In genomic region chr1:87955038-87955437, GRCh38 we compare ENCODE assay signal across 20 cellular contexts.
DNase-seq lines count a peak whose midpoint lies in the region; ATAC-seq and TF ChIP-seq lines count a peak whose summit lies in the region.
"Had no signal": no experiment of that assay in that cellular context is flagged by ENCODE, and none has a peak within 500 bp of the region (broad histone marks: within the 10 kb centered on the region; RNA-seq: fewer than 3 reads in every experiment).

No MANE protein-coding gene starts in this region.

- H3K4me1 ChIP-seq in right atrium auricular region (peaks cover 0 to 13% of the 10 kb centered on the region in 2 donors), cardiac muscle cell (ENCODE audit: low read depth) (peaks cover 63% of the 10 kb centered on the region), osteoblast (ENCODE audit: insufficient read depth, low read length) (peaks cover 28% of the 10 kb centered on the region)

- no peak for TF ChIP-seq POLR2A in lower leg skin (IDR thresholded peaks at IDR 0.05)

- H3K27me3 Mint-ChIP-seq in naive thymus-derived CD8-positive, alpha-beta T cell = peaks cover 8 to 21% (median 16%) of the 10 kb centered on the region in 5 donors

- no peaks in the 10 kb centered on the region for H4K20me1 ChIP-seq in osteoblast (ENCODE audit: insufficient read depth, low read length)
- H4K20me1 ChIP-seq: BLaER1 treated with 17β-estradiol and CSF1 and Interleukin-3, amounts not matched to agents 10 nM and 100 nM had no signal

- no peaks in the 10 kb centered on the region for H3K9me3 ChIP-seq in right atrium auricular region
- no peaks in the 10 kb centered on the region for H3K9me3 ChIP-seq in cardiac muscle cell (ENCODE audit: low read depth)
- H3K9me3 ChIP-seq in osteoblast (ENCODE audit: low read depth, low read length) = no peaks in the 10 kb centered on the region
- H3K9me3 ChIP-seq: BLaER1 treated with 17β-estradiol and CSF1 and Interleukin-3, amounts not matched to agents 10 nM and 100 nM had no signal

- no peaks in the 10 kb centered on the region for H3K79me2 ChIP-seq in osteoblast (ENCODE audit: insufficient read depth, low read length)

- H3K36me3 ChIP-seq in right atrium auricular region (no peaks in the 10 kb centered on the region), cardiac muscle cell (no peaks in the 10 kb centered on the region), osteoblast (ENCODE audit: insufficient read depth, low read length) (no peaks in the 10 kb centered on the region)
- H3K36me3 ChIP-seq: BLaER1 treated with 17β-estradiol and CSF1 and Interleukin-3, amounts not matched to agents 10 nM and 100 nM had no signal

- H3K27me3 ChIP-seq in right atrium auricular region (no peaks in the 10 kb centered on the region), cardiac muscle cell (no peaks in the 10 kb centered on the region), osteoblast (ENCODE audit: insufficient read depth, low read length) (no peaks in the 10 kb centered on the region)
- H3K27me3 ChIP-seq: BLaER1 treated with 17β-estradiol and CSF1 and Interleukin-3, amounts not matched to agents 10 nM and 100 nM had no signal

- H3K4me2 ChIP-seq in osteoblast (ENCODE audit: insufficient read depth, low read length) = no peak overlapping the region
- H3K4me2 ChIP-seq: BLaER1 treated with 17β-estradiol and CSF1 and Interleukin-3, amounts not matched to agents 10 nM and 100 nM had no signal

- POLR2A ChIA-PET in naive thymus-derived CD8-positive, alpha-beta T cell (lab: Charles Lee) = interaction anchor here (0.6 kb wide), 1 partner anchor 784 kb away, joined by 3 read pairs; no protein-coding TSS in a partner anchor

- peak overlapping the region in 1 of 10 donors; percentile 25 for H3K27ac Mint-ChIP-seq in naive thymus-derived CD8-positive, alpha-beta T cell
- H3K27ac Mint-ChIP-seq: CD4-positive, alpha-beta T cell had no signal

- no peaks in the 10 kb centered on the region for H3K36me3 Mint-ChIP-seq in naive thymus-derived CD8-positive, alpha-beta T cell

- H3K9me3 Mint-ChIP-seq in naive thymus-derived CD8-positive, alpha-beta T cell = no peaks in the 10 kb centered on the region
- H3K9me3 Mint-ChIP-seq: CD4-positive, alpha-beta T cell had no signal

- intact Hi-C loops in Right ventricle myocardium superior (cut with DNase I) (loop anchor here (5.0 to 10.0 kb wide), 3 partner anchors 628 to 800 kb away; partner anchors contain the start of gene LMO4), lower leg skin (cut with DNase I; ENCODE audit: low total_unique reads) (loop anchor here (10.0 kb wide), 1 partner anchor 660 kb away; no protein-coding TSS in a partner anchor)

- TF ChIP-seq CTCF in right atrium auricular region (IDR thresholded peaks at IDR 0.05) (no peak), cardiac muscle cell (IDR thresholded peaks at IDR 0.05; ENCODE audit: low read depth, low read length) (no peak), osteoblast (IDR thresholded peaks at IDR 0.05; ENCODE audit: extremely low read depth, low read depth, low read length) (no peak), lower leg skin (IDR thresholded peaks at IDR 0.05) (no peak)

- H2AFZ ChIP-seq in osteoblast (ENCODE audit: low read length) = peak overlapping the region; percentile 7

- peak; percentile 89 for ATAC-seq in Right ventricle myocardium superior (ENCODE audit: poor library complexity)
- no peak for ATAC-seq in naive thymus-derived CD8-positive, alpha-beta T cell
- ATAC-seq: HCT116 had no signal

- no peak overlapping the region for H3K4me3 Mint-ChIP-seq in naive thymus-derived CD8-positive, alpha-beta T cell
- H3K4me3 Mint-ChIP-seq: CD4-positive, alpha-beta T cell had no signal

- DNase-seq in Right ventricle myocardium superior (no peak), right atrium auricular region (ENCODE audit: low spot score) (no peak), cardiac muscle cell (ENCODE audit: low read depth in 1 of 2, low spot score in 1 of 2) (peak in 1 of 2 donors; percentile 81), osteoblast (ENCODE audit: insufficient read length, low spot score, missing footprints) (no peak), AML-193 (lab: John Stamatoyannopoulos, UW) (no peak), lower leg skin (ENCODE audit: low spot score in 2 of 2) (no peak)
- no peak for DNase-seq in naive thymus-derived CD8-positive, alpha-beta T cell
- DNase-seq: CD4-positive, alpha-beta T cell; NCI-H1092 treated with DMSO at 0.1 percent for 48 hours; NCI-H1436; NCI-H187; NCI-H2081 treated with DMSO at 0.1 percent for 48 hours; NCI-H2171; NCI-H226; NCI-H510A; NCI-H69 had no signal

- H3K4me1 Mint-ChIP-seq in naive thymus-derived CD8-positive, alpha-beta T cell = peaks cover 0 to 7% (median 0%) of the 10 kb centered on the region in 4 donors

- H3K4me3 ChIP-seq in right atrium auricular region = no peak overlapping the region
- H3K4me3 ChIP-seq in cardiac muscle cell = no peak overlapping the region
- no peak overlapping the region for H3K4me3 ChIP-seq in osteoblast (ENCODE audit: insufficient read depth, low read length)
- no peak overlapping the region for H3K4me3 ChIP-seq in lower leg skin (ENCODE audit: low read depth, poor library complexity, severe bottlenecking)
- H3K4me3 ChIP-seq: BLaER1 treated with 17β-estradiol and CSF1 and Interleukin-3, amounts not matched to agents 10 nM and 100 nM had no signal

- peak overlapping the region in 1 of 2 donors; percentile 74 for H3K27ac ChIP-seq in right atrium auricular region
- H3K27ac ChIP-seq in cardiac muscle cell = peak overlapping the region; percentile 74
- H3K27ac ChIP-seq in osteoblast (ENCODE audit: low read depth, low read length) = no peak overlapping the region
- H3K27ac ChIP-seq: BLaER1 treated with 17β-estradiol and CSF1 and Interleukin-3, amounts not matched to agents 10 nM and 100 nM; HL-60; RWPE1 had no signal

- 92 to 97% methylated on average over 5 of the region's 5 CpGs for WGBS in lower leg skin, 2 donors
